1 cellular context compared by ENCODE assay signal in the genomic region with DNA sequence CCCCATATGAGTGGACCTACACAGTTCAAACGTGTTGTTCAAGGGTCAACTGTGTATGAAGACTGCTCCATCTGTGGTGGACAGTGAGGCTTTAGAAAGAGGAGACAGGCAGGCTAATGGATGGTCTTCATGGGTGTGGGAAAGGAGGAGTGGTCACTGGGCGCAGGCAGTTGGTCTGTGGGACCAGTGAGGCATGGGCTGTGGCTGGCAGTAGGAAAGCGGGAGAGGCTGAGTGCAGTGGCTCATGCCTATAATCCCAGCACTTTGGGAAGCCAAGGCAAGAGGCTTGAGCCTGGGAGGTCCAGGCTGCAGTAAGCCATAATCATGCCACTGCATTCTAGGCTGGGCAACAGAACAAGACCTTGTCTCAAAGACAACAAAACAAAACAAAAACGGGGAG.
TF ChIP-seq lines count a peak whose summit lies in the region.

No MANE protein-coding gene starts in this region.

TF ChIP-seq in HEK293, 187 proteins besides CTCF, POLR2A, EP300 and RAD21 (continued from another document):
- TF ChIP-seq, protein P1, sequence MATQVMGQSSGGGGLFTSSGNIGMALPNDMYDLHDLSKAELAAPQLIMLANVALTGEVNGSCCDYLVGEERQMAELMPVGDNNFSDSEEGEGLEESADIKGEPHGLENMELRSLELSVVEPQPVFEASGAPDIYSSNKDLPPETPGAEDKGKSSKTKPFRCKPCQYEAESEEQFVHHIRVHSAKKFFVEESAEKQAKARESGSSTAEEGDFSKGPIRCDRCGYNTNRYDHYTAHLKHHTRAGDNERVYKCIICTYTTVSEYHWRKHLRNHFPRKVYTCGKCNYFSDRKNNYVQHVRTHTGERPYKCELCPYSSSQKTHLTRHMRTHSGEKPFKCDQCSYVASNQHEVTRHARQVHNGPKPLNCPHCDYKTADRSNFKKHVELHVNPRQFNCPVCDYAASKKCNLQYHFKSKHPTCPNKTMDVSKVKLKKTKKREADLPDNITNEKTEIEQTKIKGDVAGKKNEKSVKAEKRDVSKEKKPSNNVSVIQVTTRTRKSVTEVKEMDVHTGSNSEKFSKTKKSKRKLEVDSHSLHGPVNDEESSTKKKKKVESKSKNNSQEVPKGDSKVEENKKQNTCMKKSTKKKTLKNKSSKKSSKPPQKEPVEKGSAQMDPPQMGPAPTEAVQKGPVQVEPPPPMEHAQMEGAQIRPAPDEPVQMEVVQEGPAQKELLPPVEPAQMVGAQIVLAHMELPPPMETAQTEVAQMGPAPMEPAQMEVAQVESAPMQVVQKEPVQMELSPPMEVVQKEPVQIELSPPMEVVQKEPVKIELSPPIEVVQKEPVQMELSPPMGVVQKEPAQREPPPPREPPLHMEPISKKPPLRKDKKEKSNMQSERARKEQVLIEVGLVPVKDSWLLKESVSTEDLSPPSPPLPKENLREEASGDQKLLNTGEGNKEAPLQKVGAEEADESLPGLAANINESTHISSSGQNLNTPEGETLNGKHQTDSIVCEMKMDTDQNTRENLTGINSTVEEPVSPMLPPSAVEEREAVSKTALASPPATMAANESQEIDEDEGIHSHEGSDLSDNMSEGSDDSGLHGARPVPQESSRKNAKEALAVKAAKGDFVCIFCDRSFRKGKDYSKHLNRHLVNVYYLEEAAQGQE (tag by site-specific recombination; IDR thresholded peaks at IDR 0.05) = no peak
- no peak for TF ChIP-seq ZNF404 (tag by site-specific recombination; IDR thresholded peaks at IDR 0.05)
